In the genomic region with DNA sequence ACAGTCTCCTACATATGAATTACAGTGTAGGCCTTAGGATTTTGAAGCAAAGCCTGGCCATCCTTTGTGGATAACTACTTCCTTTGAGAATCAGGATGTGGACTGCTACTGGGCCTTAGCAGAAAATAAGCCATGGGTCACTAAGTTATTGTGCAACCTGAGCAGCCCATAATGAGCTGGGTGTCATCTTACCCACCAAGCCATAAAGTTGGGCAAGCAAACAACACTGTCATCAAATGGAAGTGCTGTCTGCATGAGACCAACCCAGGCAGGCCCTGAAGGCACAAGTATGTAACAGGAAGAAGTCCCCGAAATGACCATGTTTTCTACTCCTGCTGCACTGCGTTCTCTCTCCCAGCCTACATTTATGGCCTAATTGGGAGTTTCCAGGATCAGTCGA, we compare ENCODE assay signal across 25 cellular contexts.
"Had no signal": no experiment of that assay in that cellular context is flagged by ENCODE, and none has a peak within 500 bp of the region (broad histone marks: within the 10 kb centered on the region; RNA-seq: fewer than 3 reads in every experiment).

No MANE protein-coding gene starts in this region.

- H3K27me3 ChIP-seq: body of pancreas, esophagus squamous epithelium, right atrium auricular region, suprapubic skin, transverse colon, vagina had no signal

- DNase-seq: activated B cell treated with CpG ODN at 0.5 μM for 24 hours; activated CD4-positive, alpha-beta T cell treated with anti-CD3 and anti-CD28 coated beads for 48 hours; activated CD8-positive, alpha-beta T cell treated with anti-CD3 and anti-CD28 coated beads for 36 hours; activated naive CD4-positive, alpha-beta T cell treated with Interleukin-2 at 50 U/mL for 16 hours; activated naive CD8-positive, alpha-beta T cell treated with anti-CD3 and anti-CD28 coated beads, Interleukin-2, amount 10 ng/mL, durations not matched to agents 7 days and 5 days; activated T-cell treated with anti-CD3 and anti-CD28 coated beads, Interleukin-2, amount 50 U/mL, for 1 hour; body of pancreas; dermis blood vessel endothelial cell; effector memory CD4-positive, alpha-beta T cell; esophagus squamous epithelium; heart right ventricle; immature natural killer cell; kidney glomerular epithelial cell; left ventricle myocardium superior; small intestine; stimulated activated CD4-positive, alpha-beta T cell treated with anti-CD3 and anti-CD28 coated beads, Interleukin-15, amount 100 ng/mL, for 24 hours; stimulated activated CD4-positive, alpha-beta T cell treated with anti-CD3 and anti-CD28 coated beads, Interleukin-4, amount 100 ng/mL, for 1 hour; stimulated activated naive CD8-positive, alpha-beta T cell treated with anti-CD3 and anti-CD28 coated beads, Interleukin-15, amount 100 ng/mL, for 72 hours; transverse colon had no signal

- H3K27ac Mint-ChIP-seq: activated B cell treated with CpG ODN at 0.5 μM for 24 hours; activated CD8-positive, alpha-beta T cell treated with anti-CD3 and anti-CD28 coated beads for 36 hours; activated naive CD8-positive, alpha-beta T cell treated with anti-CD3 and anti-CD28 coated beads, Interleukin-2, amount 10 ng/mL, durations not matched to agents 7 days and 5 days; activated T-helper 17 cell treated with anti-CD3 and anti-CD28 coated beads, Interleukin-2, amount 50 U/mL, for 72 hours; immature natural killer cell; progenitor cell of endocrine pancreas; stimulated activated naive CD8-positive, alpha-beta T cell treated with anti-CD3 and anti-CD28 coated beads, Interleukin-15, amount 100 ng/mL, for 72 hours had no signal

- H3K4me1 Mint-ChIP-seq: activated B cell treated with CpG ODN at 0.5 μM for 24 hours; activated naive CD8-positive, alpha-beta T cell treated with anti-CD3 and anti-CD28 coated beads, Interleukin-2, amount 10 ng/mL, durations not matched to agents 7 days and 5 days; activated T-helper 17 cell treated with anti-CD3 and anti-CD28 coated beads, Interleukin-2, amount 50 U/mL, for 72 hours; immature natural killer cell; neural crest cell; stimulated activated naive CD8-positive, alpha-beta T cell treated with anti-CD3 and anti-CD28 coated beads, Interleukin-15, amount 100 ng/mL, for 72 hours had no signal

- ATAC-seq: activated CD8-positive, alpha-beta T cell treated with anti-CD3 and anti-CD28 coated beads for 36 hours; activated T-helper 17 cell treated with anti-CD3 and anti-CD28 coated beads, Interleukin-2, amount 50 U/mL, for 72 hours; body of pancreas; heart right ventricle; left ventricle myocardium superior; stimulated activated naive CD8-positive, alpha-beta T cell treated with anti-CD3 and anti-CD28 coated beads, Interleukin-15, amount 100 ng/mL, for 72 hours had no signal

- H3K4me1 ChIP-seq: body of pancreas, esophagus squamous epithelium, heart right ventricle, right atrium auricular region, suprapubic skin, transverse colon, vagina had no signal

- H3K4me3 ChIP-seq: body of pancreas, esophagus squamous epithelium, heart right ventricle, right atrium auricular region, suprapubic skin, transverse colon, vagina had no signal

- H3K27me3 Mint-ChIP-seq: progenitor cell of endocrine pancreas; stimulated activated naive CD8-positive, alpha-beta T cell treated with anti-CD3 and anti-CD28 coated beads, Interleukin-15, amount 100 ng/mL, for 72 hours had no signal

- H3K36me3 Mint-ChIP-seq: activated naive CD8-positive, alpha-beta T cell treated with anti-CD3 and anti-CD28 coated beads, Interleukin-2, amount 10 ng/mL, durations not matched to agents 7 days and 5 days had no signal

- H3K36me3 ChIP-seq: esophagus squamous epithelium, heart right ventricle, right atrium auricular region, suprapubic skin, transverse colon, vagina had no signal

- H3K9me3 ChIP-seq: body of pancreas, esophagus squamous epithelium, transverse colon had no signal

- H3K4me3 Mint-ChIP-seq: activated B cell treated with CpG ODN at 0.5 μM for 24 hours; activated CD8-positive, alpha-beta T cell treated with anti-CD3 and anti-CD28 coated beads for 36 hours; activated naive CD8-positive, alpha-beta T cell treated with anti-CD3 and anti-CD28 coated beads, Interleukin-2, amount 10 ng/mL, durations not matched to agents 7 days and 5 days; activated T-helper 17 cell treated with anti-CD3 and anti-CD28 coated beads, Interleukin-2, amount 50 U/mL, for 72 hours; immature natural killer cell; neural crest cell; stimulated activated naive CD8-positive, alpha-beta T cell treated with anti-CD3 and anti-CD28 coated beads, Interleukin-15, amount 100 ng/mL, for 72 hours had no signal

- H3K27ac ChIP-seq: body of pancreas, esophagus squamous epithelium, heart right ventricle, right atrium auricular region, suprapubic skin, transverse colon, vagina had no signal
